In genomic region chr2:191289049-191289448, GRCh38 we compare ENCODE assay signal across 31 cellular contexts. TPM values are rescaled to one million over a fixed set of nuclear protein-coding genes. Genes with fewer than 3 reads are reported as not detected.
"Had no signal": no experiment of that assay in that cellular context is flagged by ENCODE, and none has a peak within 500 bp of the region (broad histone marks: within the 10 kb centered on the region; RNA-seq: fewer than 3 reads in every experiment).

No MANE protein-coding gene starts in this region.

- H3K4me3 ChIP-seq: PC-9, SK-N-MC had no signal

- H3K27ac ChIP-seq: PC-9, SK-N-MC had no signal

- H3K9me3 Mint-ChIP-seq: activated CD4-positive, alpha-beta memory T cell treated with anti-CD3 and anti-CD28 coated beads for 36 hours; activated naive CD4-positive, alpha-beta T cell treated with anti-CD3 and anti-CD28 coated beads, Interleukin-2, amount 10 ng/mL, durations not matched to agents 7 days and 5 days; activated naive CD8-positive, alpha-beta T cell treated with anti-CD3 and anti-CD28 coated beads, Interleukin-2, amount 50 U/mL, for 24 hours; activated T-cell treated with anti-CD3 and anti-CD28 coated beads, Interleukin-2, amount 50 U/mL, for 4 hours; brain had no signal

- H3K36me3 Mint-ChIP-seq: activated CD4-positive, alpha-beta memory T cell treated with anti-CD3 and anti-CD28 coated beads for 36 hours; activated naive CD4-positive, alpha-beta T cell treated with anti-CD3 and anti-CD28 coated beads, Interleukin-2, amount 10 ng/mL, durations not matched to agents 7 days and 5 days; activated naive CD8-positive, alpha-beta T cell had no signal

- H3K4me2 ChIP-seq: PC-9 had no signal

- H2AFZ ChIP-seq: PC-9 had no signal

- H3K4me1 Mint-ChIP-seq: activated naive CD4-positive, alpha-beta T cell treated with anti-CD3 and anti-CD28 coated beads, Interleukin-2, amount 10 ng/mL, durations not matched to agents 7 days and 5 days; activated naive CD8-positive, alpha-beta T cell treated with anti-CD3 and anti-CD28 coated beads, Interleukin-2, amount 50 U/mL, for 24 hours had no signal

- DNase-seq: activated CD4-positive, alpha-beta memory T cell treated with anti-CD3 and anti-CD28 coated beads for 36 hours; activated CD4-positive, alpha-beta T cell treated with anti-CD3 and anti-CD28 coated beads for 4 hours; activated CD4-positive, alpha-beta T cell treated with anti-CD3 and anti-CD28 coated beads, Interleukin-2, amount 50 U/mL, for 1 hour; activated CD8-positive, alpha-beta memory T cell treated with anti-CD3 and anti-CD28 coated beads, Interleukin-2, amount 50 U/mL, for 4 hours; activated effector memory CD4-positive, alpha-beta T cell treated with Interleukin-2 at 50 U/mL for 16 hours; activated naive CD4-positive, alpha-beta T cell treated with anti-CD3 and anti-CD28 coated beads, Interleukin-2, amount 10 ng/mL, durations not matched to agents 7 days and 5 days; activated naive CD8-positive, alpha-beta T cell treated with anti-CD3 and anti-CD28 coated beads, Interleukin-2, amount 50 U/mL, for 24 hours; activated T-cell treated with anti-CD3 and anti-CD28 coated beads for 4 hours; activated T-cell treated with anti-CD3 and anti-CD28 coated beads, Interleukin-2, amount 50 U/mL, for 4 hours; anterior cingulate cortex; caudate nucleus; cerebellar nuclear complex; Karpas-422; KBM-7; NCI-H1092; NCI-H1436 treated with DMSO at 0.1 percent for 48 hours; NCI-H187; NCI-H2029 treated with DMSO at 0.1 percent for 48 hours; NCI-H2107; NCI-H345; NCI-H524 treated with DMSO at 0.1 percent for 48 hours; PC-9; Right ventricle myocardium superior; T1000 had no signal

- H3K4me3 Mint-ChIP-seq: activated CD4-positive, alpha-beta memory T cell treated with anti-CD3 and anti-CD28 coated beads for 36 hours; activated naive CD4-positive, alpha-beta T cell treated with anti-CD3 and anti-CD28 coated beads, Interleukin-2, amount 10 ng/mL, durations not matched to agents 7 days and 5 days; activated naive CD8-positive, alpha-beta T cell; activated naive CD8-positive, alpha-beta T cell treated with anti-CD3 and anti-CD28 coated beads, Interleukin-2, amount 50 U/mL, for 24 hours; activated T-cell treated with anti-CD3 and anti-CD28 coated beads, Interleukin-2, amount 50 U/mL, for 4 hours; brain had no signal

- ATAC-seq: activated CD4-positive, CD25-positive, alpha-beta regulatory T cell treated with anti-CD3 and anti-CD28 coated beads, Interleukin-2, amount 50 U/mL, for 24 hours; activated naive CD8-positive, alpha-beta T cell treated with anti-CD3 and anti-CD28 coated beads, Interleukin-2, amount 50 U/mL, for 24 hours; activated T-cell treated with anti-CD3 and anti-CD28 coated beads, Interleukin-2, amount 50 U/mL, for 4 hours had no signal

- H3K27ac Mint-ChIP-seq: activated CD4-positive, alpha-beta memory T cell treated with anti-CD3 and anti-CD28 coated beads for 36 hours; activated naive CD4-positive, alpha-beta T cell treated with anti-CD3 and anti-CD28 coated beads, Interleukin-2, amount 10 ng/mL, durations not matched to agents 7 days and 5 days; activated naive CD8-positive, alpha-beta T cell; activated naive CD8-positive, alpha-beta T cell treated with anti-CD3 and anti-CD28 coated beads, Interleukin-2, amount 50 U/mL, for 24 hours; brain had no signal

- H3K27me3 Mint-ChIP-seq: activated naive CD4-positive, alpha-beta T cell treated with anti-CD3 and anti-CD28 coated beads, Interleukin-2, amount 10 ng/mL, durations not matched to agents 7 days and 5 days; activated naive CD8-positive, alpha-beta T cell; activated naive CD8-positive, alpha-beta T cell treated with anti-CD3 and anti-CD28 coated beads, Interleukin-2, amount 50 U/mL, for 24 hours; brain had no signal

- FAIRE-seq: bronchial epithelial cell, TTC549 had no signal

RNA-seq across cellular contexts. Expression of gene MYO1B, which starts 43.8 kb away (rescaled TPM):
- total RNA-seq: OCI-LY7 had no signal
